In the genomic region with DNA sequence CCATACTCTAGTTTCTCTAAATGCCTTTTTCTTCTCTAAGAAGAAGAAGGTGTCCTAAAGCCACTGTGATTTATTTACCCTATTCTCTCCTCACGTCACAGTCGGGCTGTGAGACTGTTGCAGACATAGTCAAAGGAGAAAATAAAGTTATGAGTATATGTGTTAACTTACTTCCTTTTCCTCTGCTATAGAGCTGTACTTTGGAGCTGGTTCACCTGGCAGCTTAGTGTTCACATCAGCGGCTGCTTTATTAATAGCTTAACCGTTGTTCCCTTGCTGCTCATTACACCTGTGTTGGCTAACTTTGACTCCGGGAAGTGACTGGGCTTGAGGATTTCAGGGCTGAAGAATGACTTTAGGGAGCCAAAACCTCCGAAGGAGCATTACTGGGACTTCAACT, we compare ENCODE assay signal across 29 cellular contexts. TPM values are rescaled to one million over a fixed set of nuclear protein-coding genes. Genes with fewer than 3 reads are reported as not detected.
A peak's percentile ranks its signal among the peaks of the same experiment; 100 is the strongest.
DNase-seq lines count a peak whose midpoint lies in the region; ATAC-seq and TF ChIP-seq lines count a peak whose summit lies in the region.
"Had no signal": no experiment of that assay in that cellular context is flagged by ENCODE, and none has a peak within 500 bp of the region (broad histone marks: within the 10 kb centered on the region; RNA-seq: fewer than 3 reads in every experiment).

No MANE protein-coding gene starts in this region.

- peaks cover 0 to 24% (median 14%) of the 10 kb centered on the region in 9 donors for H3K36me3 ChIP-seq in heart left ventricle
- H3K36me3 ChIP-seq in neutrophil = peaks cover 6% of the 10 kb centered on the region
- peaks cover 0 to 13% (median 2%) of the 10 kb centered on the region in 4 donors for H3K36me3 ChIP-seq in upper lobe of left lung
- H3K36me3 ChIP-seq in ovary = no peaks in the 10 kb centered on the region
- peaks cover 4% of the 10 kb centered on the region for H3K36me3 ChIP-seq in mammary epithelial cell (ENCODE audit: insufficient read depth, low read length)

- H3K27ac ChIP-seq in heart left ventricle (peak overlapping the region in 11 of 12 donors; percentile 58 to 97 (median 93)), neutrophil (peak overlapping the region; percentile 92), upper lobe of left lung (peak overlapping the region; percentile 2 to 97 (median 42)), ovary (no peak overlapping the region), mammary epithelial cell (ENCODE audit: insufficient read depth, low read depth, low read length) (no peak overlapping the region)
- H3K27ac ChIP-seq: testis had no signal

- H2AFZ ChIP-seq in mammary epithelial cell (ENCODE audit: low read depth, low read length) = no peak overlapping the region

- no peak overlapping the region for H3K4me2 ChIP-seq in mammary epithelial cell (ENCODE audit: insufficient read depth, low read depth, low read length)

- TF ChIP-seq POLR2A in heart left ventricle (IDR thresholded peaks at IDR 0.05) (no peak), upper lobe of left lung (IDR thresholded peaks at IDR 0.05) (peak in 1 of 4 donors; percentile 16), ovary (IDR thresholded peaks at IDR 0.05) (no peak)

- no peak for TF ChIP-seq EP300 in upper lobe of left lung (IDR thresholded peaks at IDR 0.05)
- TF ChIP-seq EP300 in ovary (IDR thresholded peaks at IDR 0.05) = no peak

- H3K9me3 ChIP-seq in heart left ventricle (no peaks in the 10 kb centered on the region), neutrophil (no peaks in the 10 kb centered on the region), upper lobe of left lung (no peaks in the 10 kb centered on the region), ovary (no peaks in the 10 kb centered on the region), mammary epithelial cell (replicated peaks; ENCODE audit: insufficient read depth, low read length) (no peaks in the 10 kb centered on the region)
- H3K9me3 ChIP-seq: testis had no signal

- DNase-seq in heart left ventricle (no peak), Right ventricle myocardium inferior (ENCODE audit: missing footprints) (no peak), left colon (peak; percentile 36 to 65), upper lobe of left lung (no peak), SHP77 treated with DMSO at 0.1 percent for 48 hours (lab: John Stamatoyannopoulos, UW) (no peak), ovary (no peak), mammary epithelial cell (no peak)
- DNase-seq: activated CD4-positive, alpha-beta memory T cell treated with anti-CD3 and anti-CD28 coated beads for 36 hours; activated CD8-positive, alpha-beta memory T cell treated with anti-CD3 and anti-CD28 coated beads, Interleukin-2, amount 50 U/mL, for 48 hours; AML-193; anterior cingulate cortex; CD8-positive, alpha-beta T cell; dermis blood vessel endothelial cell; DMS153; HFFc6; left cardiac atrium; NCI-H1417 treated with DMSO at 0.1 percent for 48 hours; NCI-H510A treated with DMSO at 0.1 percent for 48 hours; stimulated activated CD4-positive, alpha-beta T cell treated with anti-CD3 and anti-CD28 coated beads, Interleukin-4, amount 100 ng/mL, for 1 hour; stimulated activated naive B cell treated with anti-CD40 and anti-IgM and Interleukin-4, amounts not matched to agents 10 μg/mL and 1 μg/mL and 100 μg/mL, for 72 hours; testis had no signal

- peak overlapping the region in 6 of 12 donors; percentile 15 to 37 (median 21) for H3K4me3 ChIP-seq in heart left ventricle
- H3K4me3 ChIP-seq in neutrophil (ENCODE audit: low read depth in 1 of 2, low read length in 1 of 2) = peak overlapping the region in 1 of 2 experiments; percentile 12
- H3K4me3 ChIP-seq in upper lobe of left lung = peak overlapping the region in 1 of 4 donors; percentile 59
- H3K4me3 ChIP-seq in ovary = no peak overlapping the region
- H3K4me3 ChIP-seq in mammary epithelial cell (replicated peaks in 1 of 3; ENCODE audit: insufficient read depth in 1 of 3, low read depth in 2 of 3, low read length in 3 of 3) = no peak overlapping the region
- H3K4me3 ChIP-seq: testis had no signal

- TF ChIP-seq CTCF in heart left ventricle (IDR thresholded peaks at IDR 0.05) (no peak), neutrophil (IDR thresholded peaks at IDR 0.05) (no peak), upper lobe of left lung (IDR thresholded peaks at IDR 0.05) (no peak), ovary (IDR thresholded peaks at IDR 0.05) (no peak), mammary epithelial cell (conservative IDR thresholded peaks at IDR 0.05 in 1 of 2, IDR thresholded peaks at IDR 0.05 in 1 of 2; ENCODE audit: extremely low read depth in 1 of 2, insufficient read depth in 1 of 2, low read depth in 1 of 2, low read length in 2 of 2) (no peak)

- H3K27me3 ChIP-seq in heart left ventricle (no peaks in the 10 kb centered on the region), neutrophil (no peaks in the 10 kb centered on the region), upper lobe of left lung (no peaks in the 10 kb centered on the region), ovary (no peaks in the 10 kb centered on the region), mammary epithelial cell (ENCODE audit: insufficient read depth, low read length) (no peaks in the 10 kb centered on the region)
- H3K27me3 ChIP-seq: testis had no signal

- intact Hi-C loops in heart left ventricle (cut with DNase I) (loop anchor here in 1 of 10 donors (10.0 kb wide), 1 partner anchor 258 kb away; no protein-coding TSS in a partner anchor), Right ventricle myocardium inferior (cut with DNase I) (loop anchor here (10.0 kb wide), 1 partner anchor 258 kb away; no protein-coding TSS in a partner anchor), left colon (cut with DNase I, micrococcal nuclease) (no loop called here), ovary (cut with DNase I) (loop anchor here in 1 of 4 donors (10.0 kb wide), 1 partner anchor 348 kb away; no protein-coding TSS in a partner anchor), mammary epithelial cell (cut with micrococcal nuclease) (loop anchor here (10.0 kb wide), 2 partner anchors 268 to 422 kb away; a partner anchor contains a TSS)

- no peak for ATAC-seq in heart left ventricle
- ATAC-seq in Right ventricle myocardium inferior = no peak
- peak; percentile 61 for ATAC-seq in left colon
- ATAC-seq in upper lobe of left lung (ENCODE audit: low FRiP score in 2 of 2) = no peak
- ATAC-seq: activated CD4-positive, CD25-positive, alpha-beta regulatory T cell treated with anti-CD3 and anti-CD28 coated beads, Interleukin-2, amount 50 U/mL, for 24 hours; activated T-helper 17 cell treated with anti-CD3 and anti-CD28 coated beads, Interleukin-2, amount 50 U/mL, for 72 hours; CD8-positive, alpha-beta T cell; left cardiac atrium; stimulated activated naive B cell treated with anti-CD40 and anti-IgM and Interleukin-4, amounts not matched to agents 10 μg/mL and 1 μg/mL and 100 μg/mL, for 72 hours had no signal

- in situ Hi-C loops in mammary epithelial cell (cut with MboI; ENCODE audit: low sequenced_read_pairs in 2 of 2) = no loop called here

- CTCF ChIA-PET in mammary epithelial cell (lab: Charles Lee; ENCODE audit: low non-redundant PET) = no interaction called here

- WGBS in heart left ventricle, 4 donors = 52 to 70% (median 67%) methylated on average over 6 of the region's 6 CpGs
- 68 to 69% methylated on average over 6 of the region's 6 CpGs for WGBS in upper lobe of left lung, 2 donors
- 89 to 93% (median 92%) methylated on average over 6 of the region's 6 CpGs for WGBS in ovary, 3 donors
- WGBS in mammary epithelial cell (ENCODE audit: low coverage, missing lambda C conversion rate) = 97% methylated on average over 6 of the region's 6 CpGs

- H4K20me1 ChIP-seq in mammary epithelial cell (ENCODE audit: insufficient read depth, low read length) = no peaks in the 10 kb centered on the region

- BruUV-seq in mammary epithelial cell (replicated peaks; lab: Mats Ljungman, UMichigan) = no TSS peak

- H3K4me1 ChIP-seq in heart left ventricle = peaks cover 0 to 83% (median 30%) of the 10 kb centered on the region in 12 donors
- H3K4me1 ChIP-seq in neutrophil (ENCODE audit: control insufficient read depth in 1 of 2, insufficient read depth in 1 of 2, low read depth in 1 of 2, low read length in 1 of 2) = peaks cover 89 to 90% of the 10 kb centered on the region in 2 experiments
- peaks cover 7 to 44% (median 28%) of the 10 kb centered on the region in 4 donors for H3K4me1 ChIP-seq in upper lobe of left lung
- H3K4me1 ChIP-seq in ovary (ENCODE audit: insufficient read depth) = peaks cover 3% of the 10 kb centered on the region
- peaks cover 25% of the 10 kb centered on the region for H3K4me1 ChIP-seq in mammary epithelial cell (ENCODE audit: insufficient read depth, low read length)

- H3K79me2 ChIP-seq in mammary epithelial cell (ENCODE audit: insufficient read depth, low read length) = peaks cover 3% of the 10 kb centered on the region

- H3K9ac ChIP-seq in mammary epithelial cell (ENCODE audit: insufficient read depth, low read length) = no peak overlapping the region

- dilution Hi-C loops in mammary epithelial cell (cut with HindIII; ENCODE audit: low sequenced_read_pairs) = no loop called here

RNA-seq across cellular contexts. Expression of a gene that starts 3.6 kb away (rescaled TPM):
- total RNA-seq in heart left ventricle = 100 to 1,000 TPM in 3 of 9 donors, 10 to 100 TPM in 6; 34.2 to 130 (median 64.0) TPM
- 10 to 100 TPM; 16.0 to 45.7 TPM for polyA plus RNA-seq in heart left ventricle
- total RNA-seq in Right ventricle myocardium inferior = 68.2 TPM
- 100 to 1,000 TPM; 104 to 117 TPM for total RNA-seq in left colon
- total RNA-seq in upper lobe of left lung = 10 to 100 TPM; 25.3 to 95.5 (median 58.0) TPM
- 10 to 100 TPM in 2 of 7 donors, 1 to 10 TPM in 5; 5.0 to 11.4 (median 8.7) TPM for total RNA-seq in ovary
- 1 to 10 TPM; 3.0 to 7.7 TPM for polyA plus RNA-seq in ovary
- total RNA-seq in mammary epithelial cell = 10 to 100 TPM; 34.4 to 38.7 TPM
- 6.5 TPM for polyA plus RNA-seq in mammary epithelial cell
- 51.3 TPM for polyA minus RNA-seq in mammary epithelial cell

RNA-seq across cellular contexts. Expression of a gene that starts 5.7 kb away (rescaled TPM):
- total RNA-seq in heart left ventricle (1 to 10 TPM; 3.9 to 7.4 (median 6.1) TPM), Right ventricle myocardium inferior (5.2 TPM), left colon (1 to 10 TPM; 6.6 to 7.2 TPM), upper lobe of left lung (10 to 100 TPM in 3 of 6 donors, 1 to 10 TPM in 3; 6.0 to 24.4 (median 9.4) TPM), ovary (1 to 10 TPM; 4.7 to 8.4 (median 6.3) TPM), mammary epithelial cell (10 to 100 TPM in 1 of 2 donors, 1 to 10 TPM in 1; 9.0 to 19.7 TPM)
- polyA plus RNA-seq in heart left ventricle (1 to 10 TPM; 1.9 to 4.5 TPM), ovary (1 to 10 TPM; 2.2 to 3.5 TPM), mammary epithelial cell (2.3 TPM)
- polyA minus RNA-seq in mammary epithelial cell = 6.5 TPM

RNA-seq across cellular contexts. Expression of a gene that starts 24.1 kb away (rescaled TPM):
- total RNA-seq in heart left ventricle (1 to 10 TPM in 3 of 9 donors, under 1 TPM in 6; 0.42 to 3.3 (median 0.85) TPM), Right ventricle myocardium inferior (1.2 TPM), left colon (10 to 100 TPM; 17.2 to 31.6 TPM), upper lobe of left lung (100 to 1,000 TPM in 5 of 6 donors, 10 to 100 TPM in 1; 92.5 to 222 (median 193) TPM), ovary (1 to 10 TPM in 2 of 7 donors, under 1 TPM in 3, not detected in 2; 0.10 to 1.6 (median 0.72) TPM), mammary epithelial cell (100 to 1,000 TPM in 1 of 2 donors, 10 to 100 TPM in 1; 94.0 to 129 TPM)
- polyA plus RNA-seq in heart left ventricle (under 1 TPM; 0.08 to 0.28 TPM), ovary (under 1 TPM; 0.02 to 0.07 TPM), mammary epithelial cell (47.0 TPM)
- polyA minus RNA-seq in mammary epithelial cell = 110 TPM
- total RNA-seq: activated CD4-positive, alpha-beta memory T cell treated with anti-CD3 and anti-CD28 coated beads for 36 hours; activated T-helper 17 cell treated with anti-CD3 and anti-CD28 coated beads, Interleukin-2, amount 50 U/mL, for 72 hours; T-helper 1 cell treated with Interleukin-12 subunit alpha and Interleukin-12 subunit beta and Interleukin-4 antibody, amounts not matched to agents 30 ng/mL and 1 ng/mL, for 36 hours had no signal
- polyA plus RNA-seq: endothelial cell of umbilical vein had no signal

RNA-seq across cellular contexts. Expression of a gene that starts 32.0 kb away (rescaled TPM):
- 1 to 10 TPM in 2 of 9 donors, under 1 TPM in 1, not detected in 6; 0.20 to 3.3 (median 1.3) TPM for total RNA-seq in heart left ventricle
- not detected for polyA plus RNA-seq in heart left ventricle
- not detected for total RNA-seq in Right ventricle myocardium inferior
- 10 to 100 TPM in 1 of 2 donors, 1 to 10 TPM in 1; 5.0 to 20.8 TPM for total RNA-seq in left colon
- 10 to 100 TPM in 2 of 6 donors, 1 to 10 TPM in 4; 1.1 to 40.9 (median 9.2) TPM for total RNA-seq in upper lobe of left lung
- 10 to 100 TPM in 5 of 7 donors, 1 to 10 TPM in 2; 2.5 to 88.5 (median 18.2) TPM for total RNA-seq in ovary
- polyA plus RNA-seq in ovary = 10 to 100 TPM; 20.3 to 42.4 TPM
- total RNA-seq in mammary epithelial cell = not detected
- polyA plus RNA-seq in mammary epithelial cell = not detected
- not detected for polyA minus RNA-seq in mammary epithelial cell
- total RNA-seq: endothelial cell of umbilical vein, renal cortical epithelial cell, SK-MEL-5 had no signal
- polyA plus RNA-seq: endothelial cell of umbilical vein had no signal

RNA-seq across cellular contexts. Expression of a gene that starts 47.4 kb away (rescaled TPM):
- total RNA-seq in heart left ventricle (not detected), Right ventricle myocardium inferior (not detected), left colon (1 to 10 TPM; 3.4 to 4.5 TPM), upper lobe of left lung (100 to 1,000 TPM in 3 of 6 donors, 10 to 100 TPM in 3; 39.0 to 618 (median 118) TPM), ovary (1 to 10 TPM in 3 of 7 donors, under 1 TPM in 4; 0.23 to 3.5 (median 0.45) TPM), mammary epithelial cell (not detected)
- polyA plus RNA-seq in heart left ventricle (under 1 TPM in 1 of 2 donors, not detected in 1; 0.03 TPM), ovary (1 to 10 TPM; 1.8 to 2.3 TPM), mammary epithelial cell (not detected)
- not detected for polyA minus RNA-seq in mammary epithelial cell
- total RNA-seq: activated CD4-positive, alpha-beta memory T cell treated with anti-CD3 and anti-CD28 coated beads for 36 hours; activated T-helper 17 cell treated with anti-CD3 and anti-CD28 coated beads, Interleukin-2, amount 50 U/mL, for 72 hours; cardiac septum; CD8-positive, alpha-beta T cell; endothelial cell of umbilical vein; HFFc6; left cardiac atrium; SK-MEL-5; T-helper 1 cell treated with Interleukin-12 subunit alpha and Interleukin-12 subunit beta and Interleukin-4 antibody, amounts not matched to agents 30 ng/mL and 1 ng/mL, for 36 hours had no signal
- polyA plus RNA-seq: endothelial cell of umbilical vein had no signal

Comparison
In these comparisons a context has a peak if more than half of its experiments do, and no peak if none do; other contexts are left out.
1. DNase-seq: peak in left colon (2 of 2); none in heart left ventricle (0 of 5), Right ventricle myocardium inferior (single experiment), upper lobe of left lung (0 of 2), SHP77 treated with DMSO at 0.1 percent for 48 hours (single experiment), ovary (0 of 5) and mammary epithelial cell (single experiment).
2. H3K27ac ChIP-seq: peak in heart left ventricle (11 of 12), neutrophil (single experiment) and upper lobe of left lung (4 of 4); none in ovary (0 of 2) and mammary epithelial cell (single experiment).
3. intact Hi-C loops: an anchor here in Right ventricle myocardium inferior (10.0 kb wide) and mammary epithelial cell (10.0 kb wide); none called in left colon.